Comparison of ENCODE assay signal across 35 cellular contexts in the genomic region with DNA sequence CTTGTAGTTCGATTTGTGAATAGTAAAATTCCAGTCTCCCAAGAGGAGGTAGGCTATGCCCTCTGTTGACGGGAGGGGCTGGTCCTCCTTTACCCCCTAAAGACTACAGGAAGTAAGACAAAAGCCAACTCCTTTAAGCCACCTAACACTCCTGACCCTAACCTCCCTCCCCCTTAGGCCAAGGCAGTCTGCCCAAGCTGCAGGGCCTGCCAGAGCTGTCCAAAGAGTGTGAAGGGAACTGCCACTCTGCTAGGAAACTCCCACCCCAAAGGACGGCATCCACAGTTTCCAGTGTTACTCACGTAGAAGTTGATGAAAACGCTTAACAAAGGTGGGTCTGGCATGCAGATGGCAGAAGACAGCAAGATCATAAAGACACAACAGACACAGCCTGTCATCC.
"Had no signal": no experiment of that assay in that cellular context is flagged by ENCODE, and none has a peak within 500 bp of the region (broad histone marks: within the 10 kb centered on the region; RNA-seq: fewer than 3 reads in every experiment).

No MANE protein-coding gene starts in this region.

- DNase-seq: activated CD4-positive, alpha-beta memory T cell treated with anti-CD3 and anti-CD28 coated beads for 36 hours; activated CD4-positive, alpha-beta T cell treated with anti-CD3 and anti-CD28 coated beads for 36 hours; activated CD4-positive, alpha-beta T cell treated with anti-CD3 and anti-CD28 coated beads, Interleukin-2, amount 10 ng/mL, durations not matched to agents 24 days and 14 days; activated CD4-positive, CD25-positive, alpha-beta regulatory T cell; activated CD4-positive, CD25-positive, alpha-beta regulatory T cell treated with anti-CD3 and anti-CD28 coated beads, Interleukin-2, amount 50 U/mL, for 72 hours; activated CD8-positive, alpha-beta memory T cell treated with anti-CD3 and anti-CD28 coated beads, Interleukin-2, amount 10 ng/mL, durations not matched to agents 7 days and 5 days; activated CD8-positive, alpha-beta memory T cell treated with anti-CD3 and anti-CD28 coated beads, Interleukin-2, amount 50 U/mL, for 4 hours; activated CD8-positive, alpha-beta T cell treated with anti-CD3 and anti-CD28 coated beads, Interleukin-2, amount 10 ng/mL, durations not matched to agents 7 days and 5 days; activated effector memory CD4-positive, alpha-beta T cell treated with anti-CD3 and anti-CD28 coated beads, Interleukin-2, amount 50 U/mL, for 16 hours; activated naive CD4-positive, alpha-beta T cell treated with anti-CD3 and anti-CD28 coated beads for 36 hours; activated naive CD8-positive, alpha-beta T cell treated with anti-CD3 and anti-CD28 coated beads for 36 hours; activated naive CD8-positive, alpha-beta T cell treated with anti-CD3 and anti-CD28 coated beads, Interleukin-2, amount 50 U/mL, for 24 hours; activated T-cell treated with anti-CD3 and anti-CD28 coated beads, Interleukin-2, amount 50 U/mL, for 1 hour; activated T-cell treated with anti-CD3 and anti-CD28 coated beads, Interleukin-2, amount 50 U/mL, for 48 hours; adrenal gland; amygdala; aorta; body of pancreas; caudate nucleus; cortex of kidney; dermis blood vessel endothelial cell; effector CD4-positive, alpha-beta T cell; effector memory CD8-positive, alpha-beta T cell; esophagus squamous epithelium; foreskin melanocyte; T-helper 1 cell; T-helper 17 cell; T1000; WERI-Rb-1 had no signal

- H3K4me1 Mint-ChIP-seq: activated CD4-positive, alpha-beta T cell treated with anti-CD3 and anti-CD28 coated beads for 36 hours; activated CD4-positive, alpha-beta T cell treated with anti-CD3 and anti-CD28 coated beads, Interleukin-2, amount 10 ng/mL, durations not matched to agents 24 days and 14 days; activated CD8-positive, alpha-beta memory T cell treated with anti-CD3 and anti-CD28 coated beads, Interleukin-2, amount 10 ng/mL, durations not matched to agents 7 days and 5 days; activated naive CD4-positive, alpha-beta T cell treated with anti-CD3 and anti-CD28 coated beads, Interleukin-2, amount 50 U/mL, for 24 hours; activated naive CD8-positive, alpha-beta T cell treated with anti-CD3 and anti-CD28 coated beads for 36 hours; activated naive CD8-positive, alpha-beta T cell treated with anti-CD3 and anti-CD28 coated beads, Interleukin-2, amount 50 U/mL, for 24 hours; T-helper 17 cell had no signal

- H3K36me3 ChIP-seq: adrenal gland, esophagus squamous epithelium, gastroesophageal sphincter, WERI-Rb-1 had no signal

- H3K36me3 Mint-ChIP-seq: activated CD4-positive, alpha-beta memory T cell treated with anti-CD3 and anti-CD28 coated beads for 36 hours; activated CD8-positive, alpha-beta memory T cell treated with anti-CD3 and anti-CD28 coated beads, Interleukin-2, amount 10 ng/mL, durations not matched to agents 7 days and 5 days; activated naive CD4-positive, alpha-beta T cell treated with anti-CD3 and anti-CD28 coated beads, Interleukin-2, amount 50 U/mL, for 24 hours; activated naive CD8-positive, alpha-beta T cell treated with anti-CD3 and anti-CD28 coated beads for 36 hours had no signal

- H3K9me3 ChIP-seq: adrenal gland had no signal

- H3K4me1 ChIP-seq: adrenal gland, body of pancreas, esophagus squamous epithelium, gastroesophageal sphincter had no signal

- ATAC-seq: activated CD4-positive, alpha-beta T cell treated with anti-CD3 and anti-CD28 coated beads for 36 hours; activated CD8-positive, alpha-beta memory T cell treated with anti-CD3 and anti-CD28 coated beads, Interleukin-2, amount 10 ng/mL, durations not matched to agents 7 days and 5 days; activated CD8-positive, alpha-beta T cell treated with anti-CD3 and anti-CD28 coated beads, Interleukin-2, amount 10 ng/mL, durations not matched to agents 7 days and 5 days; activated naive CD8-positive, alpha-beta T cell treated with anti-CD3 and anti-CD28 coated beads, Interleukin-2, amount 50 U/mL, for 24 hours; body of pancreas; effector memory CD8-positive, alpha-beta T cell; gastroesophageal sphincter; T-helper 17 cell had no signal

- H3K4me3 Mint-ChIP-seq: activated CD4-positive, alpha-beta memory T cell treated with anti-CD3 and anti-CD28 coated beads for 36 hours; activated CD4-positive, alpha-beta T cell treated with anti-CD3 and anti-CD28 coated beads for 36 hours; activated CD4-positive, alpha-beta T cell treated with anti-CD3 and anti-CD28 coated beads, Interleukin-2, amount 10 ng/mL, durations not matched to agents 24 days and 14 days; activated CD8-positive, alpha-beta memory T cell treated with anti-CD3 and anti-CD28 coated beads, Interleukin-2, amount 10 ng/mL, durations not matched to agents 7 days and 5 days; activated CD8-positive, alpha-beta T cell treated with anti-CD3 and anti-CD28 coated beads, Interleukin-2, amount 10 ng/mL, durations not matched to agents 7 days and 5 days; activated naive CD4-positive, alpha-beta T cell treated with anti-CD3 and anti-CD28 coated beads for 36 hours; activated naive CD4-positive, alpha-beta T cell treated with anti-CD3 and anti-CD28 coated beads, Interleukin-2, amount 50 U/mL, for 24 hours; activated naive CD8-positive, alpha-beta T cell treated with anti-CD3 and anti-CD28 coated beads for 36 hours; activated naive CD8-positive, alpha-beta T cell treated with anti-CD3 and anti-CD28 coated beads, Interleukin-2, amount 50 U/mL, for 24 hours; activated T-helper 1 cell treated with anti-CD3 and anti-CD28 coated beads, Interleukin-12 subunit alpha, Interleukin-12 subunit beta, Interleukin-2, Interleukin-4 antibody, amounts not matched to agents 30 ng/mL and 10 ng/mL and 1 ng/mL, durations not matched to agents 14 hours and 24 hours and 36 hours; effector memory CD8-positive, alpha-beta T cell; T-helper 17 cell; T-helper 2 cell treated with Interferon-gamma antibody and Interleukin-4, amounts not matched to agents 5 μg/mL and 100 μg/mL, for 36 hours had no signal

- H3K27me3 Mint-ChIP-seq: activated CD4-positive, alpha-beta memory T cell treated with anti-CD3 and anti-CD28 coated beads for 36 hours; activated CD4-positive, alpha-beta T cell treated with anti-CD3 and anti-CD28 coated beads for 36 hours; activated CD4-positive, alpha-beta T cell treated with anti-CD3 and anti-CD28 coated beads, Interleukin-2, amount 10 ng/mL, durations not matched to agents 24 days and 14 days; activated CD8-positive, alpha-beta memory T cell treated with anti-CD3 and anti-CD28 coated beads, Interleukin-2, amount 10 ng/mL, durations not matched to agents 7 days and 5 days; activated naive CD4-positive, alpha-beta T cell treated with anti-CD3 and anti-CD28 coated beads, Interleukin-2, amount 50 U/mL, for 24 hours; activated naive CD8-positive, alpha-beta T cell treated with anti-CD3 and anti-CD28 coated beads for 36 hours; activated naive CD8-positive, alpha-beta T cell treated with anti-CD3 and anti-CD28 coated beads, Interleukin-2, amount 50 U/mL, for 24 hours; effector memory CD8-positive, alpha-beta T cell; T-helper 17 cell had no signal

- H3K27me3 ChIP-seq: adrenal gland, body of pancreas, esophagus squamous epithelium, gastroesophageal sphincter had no signal

- H3K27ac Mint-ChIP-seq: activated CD4-positive, alpha-beta memory T cell treated with anti-CD3 and anti-CD28 coated beads for 36 hours; activated CD4-positive, alpha-beta T cell treated with anti-CD3 and anti-CD28 coated beads for 36 hours; activated CD4-positive, alpha-beta T cell treated with anti-CD3 and anti-CD28 coated beads, Interleukin-2, amount 10 ng/mL, durations not matched to agents 24 days and 14 days; activated CD8-positive, alpha-beta memory T cell treated with anti-CD3 and anti-CD28 coated beads, Interleukin-2, amount 10 ng/mL, durations not matched to agents 7 days and 5 days; activated CD8-positive, alpha-beta T cell treated with anti-CD3 and anti-CD28 coated beads, Interleukin-2, amount 10 ng/mL, durations not matched to agents 7 days and 5 days; activated naive CD4-positive, alpha-beta T cell treated with anti-CD3 and anti-CD28 coated beads for 36 hours; activated naive CD4-positive, alpha-beta T cell treated with anti-CD3 and anti-CD28 coated beads, Interleukin-2, amount 50 U/mL, for 24 hours; activated naive CD8-positive, alpha-beta T cell treated with anti-CD3 and anti-CD28 coated beads for 36 hours; activated naive CD8-positive, alpha-beta T cell treated with anti-CD3 and anti-CD28 coated beads, Interleukin-2, amount 50 U/mL, for 24 hours; activated T-helper 1 cell treated with anti-CD3 and anti-CD28 coated beads, Interleukin-12 subunit alpha, Interleukin-12 subunit beta, Interleukin-2, Interleukin-4 antibody, amounts not matched to agents 30 ng/mL and 10 ng/mL and 1 ng/mL, durations not matched to agents 14 hours and 24 hours and 36 hours; activated T-helper 2 cell treated with anti-CD3 and anti-CD28 coated beads, Interferon-gamma antibody, Interleukin-2, Interleukin-4, amounts not matched to agents 10 μg/mL and 5 μg/mL and 100 μg/mL, durations not matched to agents 14 hours and 24 hours and 36 hours; effector memory CD8-positive, alpha-beta T cell; T-helper 17 cell; T-helper 2 cell treated with Interferon-gamma antibody and Interleukin-4, amounts not matched to agents 5 μg/mL and 100 μg/mL, for 36 hours had no signal

- H3K27ac ChIP-seq: adrenal gland, body of pancreas, epithelial cell of prostate, esophagus squamous epithelium, gastroesophageal sphincter, WERI-Rb-1 had no signal

- H3K4me3 ChIP-seq: adrenal gland, body of pancreas, esophagus squamous epithelium, gastroesophageal sphincter had no signal
